In the genomic region with DNA sequence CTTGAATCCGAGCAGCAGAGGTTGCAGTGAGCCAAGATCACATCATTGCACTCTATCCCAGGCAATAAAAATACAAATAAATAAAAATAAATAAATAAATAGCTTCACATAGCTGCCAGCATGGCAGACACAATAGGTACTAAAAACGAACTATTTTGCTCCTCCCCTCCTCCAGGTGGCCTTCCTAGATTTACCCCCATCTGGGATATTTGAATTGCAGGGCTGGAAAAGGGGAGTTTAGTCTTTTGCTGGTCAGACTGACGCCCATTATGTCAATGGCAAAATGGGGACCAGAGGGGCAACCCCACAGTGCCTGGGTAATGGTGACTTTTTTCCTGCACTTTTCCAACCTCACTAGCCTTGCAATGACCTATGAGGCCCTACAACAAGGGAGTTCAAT, we compare ENCODE assay signal across 13 cellular contexts. TPM values are rescaled to one million over a fixed set of nuclear protein-coding genes. Genes with fewer than 3 reads are reported as not detected.
DNase-seq lines count a peak whose midpoint lies in the region; ATAC-seq and TF ChIP-seq lines count a peak whose summit lies in the region.
"Had no signal": no experiment of that assay in that cellular context is flagged by ENCODE, and none has a peak within 500 bp of the region (broad histone marks: within the 10 kb centered on the region; RNA-seq: fewer than 3 reads in every experiment).

No MANE protein-coding gene starts in this region.

- no peak for TF ChIP-seq POLR2A in gastrocnemius medialis (IDR thresholded peaks at IDR 0.05)

- H3K36me3 Mint-ChIP-seq in activated CD4-positive, alpha-beta T cell treated with anti-CD3 and anti-CD28 coated beads, Interleukin-2, amount 10 ng/mL, durations not matched to agents 24 days and 14 days (ENCODE audit: low read depth): peaks cover 24% of the 10 kb centered on the region
- peaks cover 2% of the 10 kb centered on the region for H3K36me3 Mint-ChIP-seq in IgD-negative memory B cell
- peaks cover 16% of the 10 kb centered on the region for H3K36me3 Mint-ChIP-seq in activated naive CD8-positive, alpha-beta T cell treated with anti-CD3 and anti-CD28 coated beads, Interleukin-2, amount 50 U/mL, for 24 hours (ENCODE audit: low read depth)

- H3K14ac ChIP-seq in mesenchymal stem cell (ENCODE audit: low read length in 2 of 2): no peak overlapping the region

- H2BK15ac ChIP-seq in mesendoderm (replicated peaks; ENCODE audit: low read depth): no peak overlapping the region
- H2BK15ac ChIP-seq in mesenchymal stem cell (ENCODE audit: low read depth, poor library complexity, severe bottlenecking): no peak overlapping the region

- H3K27me3 ChIP-seq in gastrocnemius medialis (no peaks in the 10 kb centered on the region), mesendoderm (ENCODE audit: insufficient read depth, low read length, poor library complexity) (no peaks in the 10 kb centered on the region), mesenchymal stem cell (ENCODE audit: control insufficient read depth in 1 of 2, insufficient read depth in 1 of 2, low read length in 2 of 2) (peaks cover 0 to 3% of the 10 kb centered on the region in 2 experiments)

- H3K27ac ChIP-seq in gastrocnemius medialis: peak overlapping the region in 3 of 4 donors; percentile 22 to 57 (median 37)
- no peak overlapping the region for H3K27ac ChIP-seq in mesendoderm (ENCODE audit: low read depth, low read length)
- H3K27ac ChIP-seq in mesenchymal stem cell (ENCODE audit: low read length, poor library complexity, severe bottlenecking): no peak overlapping the region

- H3K4me2 ChIP-seq in mesendoderm (ENCODE audit: low read length) (no peak overlapping the region), mesenchymal stem cell (ENCODE audit: low read length, poor library complexity, severe bottlenecking) (no peak overlapping the region)

- H2BK120ac ChIP-seq in mesendoderm (ENCODE audit: low read depth, low read length): no peak overlapping the region
- H2BK120ac ChIP-seq in mesenchymal stem cell (ENCODE audit: low read depth, low read length): no peak overlapping the region

- H2BK5ac ChIP-seq in mesendoderm (ENCODE audit: low read length) (no peak overlapping the region), mesenchymal stem cell (ENCODE audit: low read depth, low read length, poor library complexity, severe bottlenecking) (no peak overlapping the region)

- no peaks in the 10 kb centered on the region for H3K27me3 Mint-ChIP-seq in activated CD4-positive, alpha-beta T cell treated with anti-CD3 and anti-CD28 coated beads, Interleukin-2, amount 10 ng/mL, durations not matched to agents 24 days and 14 days
- no peaks in the 10 kb centered on the region for H3K27me3 Mint-ChIP-seq in IgD-negative memory B cell
- no peaks in the 10 kb centered on the region for H3K27me3 Mint-ChIP-seq in activated naive CD8-positive, alpha-beta T cell treated with anti-CD3 and anti-CD28 coated beads, Interleukin-2, amount 50 U/mL, for 24 hours

- TF ChIP-seq CTCF in gastrocnemius medialis (IDR thresholded peaks at IDR 0.05 in 4 of 5, conservative IDR thresholded peaks at IDR 0.05 in 1 of 5): no peak

- H3K4ac ChIP-seq in mesendoderm (ENCODE audit: low read depth, low read length): no peak overlapping the region
- H3K4ac ChIP-seq in mesenchymal stem cell (ENCODE audit: low read depth in 1 of 2, low read length in 2 of 2): no peak overlapping the region

- H2AFZ ChIP-seq in mesenchymal stem cell (ENCODE audit: low read depth, low read length): no peak overlapping the region

- H3K18ac ChIP-seq in mesendoderm (ENCODE audit: low read length): no peak overlapping the region
- H3K18ac ChIP-seq in mesenchymal stem cell (ENCODE audit: low read depth in 1 of 2, low read length in 2 of 2): no peak overlapping the region

- peak overlapping the region; percentile 100 for H3K4me3 Mint-ChIP-seq in activated CD4-positive, alpha-beta T cell treated with anti-CD3 and anti-CD28 coated beads, Interleukin-2, amount 10 ng/mL, durations not matched to agents 24 days and 14 days
- H3K4me3 Mint-ChIP-seq in IgD-negative memory B cell: peak overlapping the region; percentile 93 to 99 (median 98)
- H3K4me3 Mint-ChIP-seq in activated naive CD8-positive, alpha-beta T cell treated with anti-CD3 and anti-CD28 coated beads, Interleukin-2, amount 50 U/mL, for 24 hours: peak overlapping the region; percentile 96

- H3K4me1 ChIP-seq in gastrocnemius medialis: peaks cover 6 to 11% of the 10 kb centered on the region in 2 donors
- H3K4me1 ChIP-seq in mesendoderm (ENCODE audit: control insufficient read depth, low read depth, low read length): peaks cover 2% of the 10 kb centered on the region
- peaks cover 8% of the 10 kb centered on the region for H3K4me1 ChIP-seq in mesenchymal stem cell (ENCODE audit: control insufficient read depth, insufficient read depth, low read depth, low read length)

- no peak for ATAC-seq in activated naive CD8-positive, alpha-beta T cell treated with anti-CD3 and anti-CD28 coated beads, Interleukin-2, amount 50 U/mL, for 24 hours
- ATAC-seq in gastrocnemius medialis (no peak), HG03571 (IDR thresholded peaks at IDR 0.05; ENCODE audit: unreplicated experiment) (no peak)

- H3K23ac ChIP-seq in mesendoderm (ENCODE audit: low read length) (no peak overlapping the region), mesenchymal stem cell (ENCODE audit: low read length in 2 of 2) (no peak overlapping the region)

- no peak overlapping the region for H4K91ac ChIP-seq in mesenchymal stem cell (ENCODE audit: low read length)

- no peak overlapping the region for H4K5ac ChIP-seq in mesendoderm (ENCODE audit: low read length)

- peak overlapping the region; percentile 97 for H3K27ac Mint-ChIP-seq in activated CD4-positive, alpha-beta T cell treated with anti-CD3 and anti-CD28 coated beads, Interleukin-2, amount 10 ng/mL, durations not matched to agents 24 days and 14 days
- peak overlapping the region; percentile 71 to 97 (median 95) for H3K27ac Mint-ChIP-seq in IgD-negative memory B cell
- H3K27ac Mint-ChIP-seq in activated naive CD8-positive, alpha-beta T cell treated with anti-CD3 and anti-CD28 coated beads, Interleukin-2, amount 50 U/mL, for 24 hours: no peak overlapping the region

- H4K8ac ChIP-seq in mesendoderm (ENCODE audit: low read depth, low read length) (no peak overlapping the region), mesenchymal stem cell (ENCODE audit: low read length) (no peak overlapping the region)

- H3K4me1 Mint-ChIP-seq in activated CD4-positive, alpha-beta T cell treated with anti-CD3 and anti-CD28 coated beads, Interleukin-2, amount 10 ng/mL, durations not matched to agents 24 days and 14 days: peaks cover 52% of the 10 kb centered on the region
- H3K4me1 Mint-ChIP-seq in IgD-negative memory B cell: peaks cover 34 to 47% (median 42%) of the 10 kb centered on the region in 3 donors
- peaks cover 63% of the 10 kb centered on the region for H3K4me1 Mint-ChIP-seq in activated naive CD8-positive, alpha-beta T cell treated with anti-CD3 and anti-CD28 coated beads, Interleukin-2, amount 50 U/mL, for 24 hours

- H2AK5ac ChIP-seq in mesendoderm (ENCODE audit: low read length) (no peak overlapping the region), mesenchymal stem cell (ENCODE audit: low read length, severe bottlenecking) (no peak overlapping the region)

- H3K79me1 ChIP-seq in mesendoderm (ENCODE audit: low read length): no peaks in the 10 kb centered on the region
- peaks cover 3% of the 10 kb centered on the region for H3K79me1 ChIP-seq in mesenchymal stem cell (replicated peaks; ENCODE audit: low read length, poor library complexity, severe bottlenecking)

- WGBS in mesendoderm (ENCODE audit: extremely low coverage, insufficient coverage, low lambda C conversion rate): no CpG with 5 or more reads among the region's 3 CpGs
- 78% methylated on average over 2 of the region's 3 CpGs for WGBS in mesenchymal stem cell

- no peak overlapping the region for H3K56ac ChIP-seq in mesendoderm (ENCODE audit: low read length)

- no peaks in the 10 kb centered on the region for H3K79me2 ChIP-seq in mesendoderm (ENCODE audit: control insufficient read depth, insufficient read depth, low read length)

- H3K9me3 ChIP-seq in gastrocnemius medialis: no peaks in the 10 kb centered on the region
- H3K9me3 ChIP-seq in mesenchymal stem cell (ENCODE audit: control insufficient read depth, low read length): no peaks in the 10 kb centered on the region

- intact Hi-C loops in activated CD4-positive, alpha-beta T cell treated with anti-CD3 and anti-CD28 coated beads, Interleukin-2, amount 10 ng/mL, durations not matched to agents 24 days and 14 days (cut with micrococcal nuclease): no loop called here
- intact Hi-C loops in gastrocnemius medialis (cut with DNase I; ENCODE audit: low total_unique reads): no loop called here

- no peaks in the 10 kb centered on the region for H3K36me3 ChIP-seq in gastrocnemius medialis
- H3K36me3 ChIP-seq in mesendoderm (ENCODE audit: control insufficient read depth, insufficient read depth, low read length): no peaks in the 10 kb centered on the region
- no peaks in the 10 kb centered on the region for H3K36me3 ChIP-seq in mesenchymal stem cell (ENCODE audit: control insufficient read depth in 1 of 2, insufficient read depth in 2 of 2, low read depth in 1 of 2, low read length in 2 of 2)

- H3K9ac ChIP-seq in mesendoderm (ENCODE audit: low read length): no peak overlapping the region
- H3K9ac ChIP-seq in mesenchymal stem cell (ENCODE audit: low read length): no peak overlapping the region

- in situ Hi-C loops in gastrocnemius medialis (cut with MboI; ENCODE audit: low sequenced_read_pairs in 4 of 4): loop anchor here in 2 of 4 donors (25.0 kb wide), 1 partner anchor 201 kb away; a partner anchor contains a TSS

- no peak for DNase-seq in activated CD4-positive, alpha-beta T cell treated with anti-CD3 and anti-CD28 coated beads, Interleukin-2, amount 10 ng/mL, durations not matched to agents 24 days and 14 days
- DNase-seq in activated CD4-positive, alpha-beta T cell treated with anti-CD3 and anti-CD28 coated beads, Interleukin-2, amount 50 U/mL, for 1 hour: no peak
- DNase-seq in activated naive CD8-positive, alpha-beta T cell treated with anti-CD3 and anti-CD28 coated beads, Interleukin-2, amount 50 U/mL, for 24 hours: no peak
- DNase-seq in gastrocnemius medialis: no peak
- DNase-seq in mesendoderm: no peak
- no peak for DNase-seq in mesenchymal stem cell
- DNase-seq: erythroblast, H7, NCI-H1417 treated with DMSO at 0.1 percent for 48 hours, NCI-H510A treated with DMSO at 0.1 percent for 48 hours had no signal

- H2BK12ac ChIP-seq in mesenchymal stem cell (ENCODE audit: low read length in 2 of 2): no peak overlapping the region

- no peaks in the 10 kb centered on the region for H3K9me3 Mint-ChIP-seq in activated CD4-positive, alpha-beta T cell treated with anti-CD3 and anti-CD28 coated beads, Interleukin-2, amount 10 ng/mL, durations not matched to agents 24 days and 14 days
- no peaks in the 10 kb centered on the region for H3K9me3 Mint-ChIP-seq in IgD-negative memory B cell
- no peaks in the 10 kb centered on the region for H3K9me3 Mint-ChIP-seq in activated naive CD8-positive, alpha-beta T cell treated with anti-CD3 and anti-CD28 coated beads, Interleukin-2, amount 50 U/mL, for 24 hours

- no peak overlapping the region for H3K4me3 ChIP-seq in gastrocnemius medialis
- no peak overlapping the region for H3K4me3 ChIP-seq in mesendoderm (ENCODE audit: low read length)
- no peak overlapping the region for H3K4me3 ChIP-seq in mesenchymal stem cell (ENCODE audit: insufficient read depth in 1 of 2, low read depth in 1 of 2, low read length in 2 of 2)

RNA-seq across cellular contexts. Expression of a gene that starts 0.6 kb away (rescaled TPM):
- total RNA-seq in activated CD4-positive, alpha-beta T cell treated with anti-CD3 and anti-CD28 coated beads, Interleukin-2, amount 10 ng/mL, durations not matched to agents 24 days and 14 days: 328 and 330 TPM in 2 replicates
- 719 TPM for polyA plus RNA-seq in IgD-negative memory B cell
- total RNA-seq in gastrocnemius medialis: 1 to 10 TPM; 2.3 to 5.4 (median 3.7) TPM
- polyA plus RNA-seq in mesendoderm (2013, experiment 1 of 2): 0.27 TPM
- polyA plus RNA-seq in mesendoderm (2013, experiment 2 of 2): 0.60 TPM
- polyA plus RNA-seq in mesenchymal stem cell (2013, experiment 1 of 2): 17.1 TPM
- 18.1 TPM for polyA plus RNA-seq in mesenchymal stem cell (2013, experiment 2 of 2)
- total RNA-seq: H7 had no signal

RNA-seq across cellular contexts. Expression of a gene that starts 5.7 kb away (rescaled TPM):
- total RNA-seq in activated CD4-positive, alpha-beta T cell treated with anti-CD3 and anti-CD28 coated beads, Interleukin-2, amount 10 ng/mL, durations not matched to agents 24 days and 14 days: 68.9 and 71.4 TPM in 2 replicates
- polyA plus RNA-seq in IgD-negative memory B cell: 22.2 TPM
- 10 to 100 TPM; 30.9 to 63.7 (median 59.2) TPM for total RNA-seq in gastrocnemius medialis
- polyA plus RNA-seq in mesendoderm (2013, experiment 1 of 2): 141 TPM
- 143 TPM for polyA plus RNA-seq in mesendoderm (2013, experiment 2 of 2)
- 109 TPM for polyA plus RNA-seq in mesenchymal stem cell (2013, experiment 1 of 2)
- polyA plus RNA-seq in mesenchymal stem cell (2013, experiment 2 of 2): 107 TPM

RNA-seq across cellular contexts. Expression of a gene that starts 15.8 kb away (rescaled TPM):
- 5.0 and 5.2 TPM in 2 replicates for total RNA-seq in activated CD4-positive, alpha-beta T cell treated with anti-CD3 and anti-CD28 coated beads, Interleukin-2, amount 10 ng/mL, durations not matched to agents 24 days and 14 days
- 2.2 TPM for polyA plus RNA-seq in IgD-negative memory B cell
- under 1 TPM in 1 of 4 donors, not detected in 3; 0.26 TPM for total RNA-seq in gastrocnemius medialis
- polyA plus RNA-seq in mesendoderm (2013, experiment 1 of 2): 2.3 TPM
- 2.8 TPM for polyA plus RNA-seq in mesendoderm (2013, experiment 2 of 2)
- 0.51 TPM for polyA plus RNA-seq in mesenchymal stem cell (2013, experiment 1 of 2)
- 0.60 TPM for polyA plus RNA-seq in mesenchymal stem cell (2013, experiment 2 of 2)

RNA-seq across cellular contexts. Expression of a gene that starts 40.3 kb away (rescaled TPM):
- total RNA-seq in activated CD4-positive, alpha-beta T cell treated with anti-CD3 and anti-CD28 coated beads, Interleukin-2, amount 10 ng/mL, durations not matched to agents 24 days and 14 days: not detected in 2 replicates
- not detected for polyA plus RNA-seq in IgD-negative memory B cell
- not detected for total RNA-seq in gastrocnemius medialis
- polyA plus RNA-seq in mesendoderm (2013, experiment 1 of 2): not detected
- not detected for polyA plus RNA-seq in mesendoderm (2013, experiment 2 of 2)
- not detected for polyA plus RNA-seq in mesenchymal stem cell (2013, experiment 1 of 2)
- polyA plus RNA-seq in mesenchymal stem cell (2013, experiment 2 of 2): not detected
- total RNA-seq: H7, left ventricle myocardium superior had no signal

RNA-seq across cellular contexts. Expression of a gene that starts 54.4 kb away (rescaled TPM):
- 47.1 and 50.6 TPM in 2 replicates for total RNA-seq in activated CD4-positive, alpha-beta T cell treated with anti-CD3 and anti-CD28 coated beads, Interleukin-2, amount 10 ng/mL, durations not matched to agents 24 days and 14 days
- 64.1 TPM for polyA plus RNA-seq in IgD-negative memory B cell
- total RNA-seq in gastrocnemius medialis: 10 to 100 TPM; 48.1 to 65.3 (median 50.2) TPM
- 36.9 TPM for polyA plus RNA-seq in mesendoderm (2013, experiment 1 of 2)
- 36.2 TPM for polyA plus RNA-seq in mesendoderm (2013, experiment 2 of 2)
- 45.4 TPM for polyA plus RNA-seq in mesenchymal stem cell (2013, experiment 1 of 2)
- 45.0 TPM for polyA plus RNA-seq in mesenchymal stem cell (2013, experiment 2 of 2)

Comparison
In these comparisons a context has a peak if more than half of its experiments do, and no peak if none do; other contexts are left out.
1. H3K27ac ChIP-seq: peak in gastrocnemius medialis (3 of 4); none in mesendoderm (single experiment) and mesenchymal stem cell (single experiment).
2. RNA of a gene that starts 0.6 kb away (total RNA-seq): 328 to 330 TPM in activated CD4-positive, alpha-beta T cell treated with anti-CD3 and anti-CD28 coated beads, Interleukin-2, amount 10 ng/mL, durations not matched to agents 24 days and 14 days; 2.3 to 5.4 TPM in gastrocnemius medialis; every median in the first group is over 10 times any median in the second.
3. Peak in every context shown above with its lines, with median percentiles within 50 percentile points of each other: H3K4me3 Mint-ChIP-seq.